ENCODE assay signal across 9 cellular contexts in genomic region chr10:121608669-121609190, GRCh38. TPM values are rescaled to one million over a fixed set of nuclear protein-coding genes. Genes with fewer than 3 reads are reported as not detected.
DNase-seq lines count a peak whose midpoint lies in the region; ATAC-seq and TF ChIP-seq lines count a peak whose summit lies in the region.
"Had no signal": no experiment of that assay in that cellular context is flagged by ENCODE, and none has a peak within 500 bp of the region (broad histone marks: within the 10 kb centered on the region; RNA-seq: fewer than 3 reads in every experiment).

No MANE protein-coding gene starts in this region.

- H3K4me3 ChIP-seq in AG10803 (ENCODE audit: low read length) (peak overlapping the region; percentile 45), heart right ventricle (peak overlapping the region in 9 of 10 donors; percentile 19 to 43 (median 31))

- no peaks in the 10 kb centered on the region for H3K36me3 ChIP-seq in heart right ventricle

- DNase-seq in AG10803 (ENCODE audit: low read depth) (no peak), HuH-7 (ENCODE audit: low spot score) (peak; percentile 75), activated T-cell treated with anti-CD3 and anti-CD28 coated beads for 24 hours (ENCODE audit: low read depth) (peak; percentile 31), heart right ventricle (peak in 1 of 2 donors; percentile 49), retina (peak; percentile 88), glomerular visceral epithelial cell (ENCODE audit: extremely low spot score) (no peak), H4 (ENCODE audit: low spot score) (no peak)
- DNase-seq: naive B cell had no signal

- H3K27ac ChIP-seq in heart right ventricle: no peak overlapping the region

- TF ChIP-seq CTCF in AG10803 (conservative IDR thresholded peaks at IDR 0.05; ENCODE audit: low read length) (peak; percentile 31; the same call in 1 of the 2 replicates), heart right ventricle (IDR thresholded peaks at IDR 0.05) (peak; percentile 75 to 90 (median 88))

- peaks cover 0 to 67% (median 43%) of the 10 kb centered on the region in 7 donors for H3K27me3 ChIP-seq in heart right ventricle

- peaks cover 0 to 6% (median 5%) of the 10 kb centered on the region in 9 donors for H3K4me1 ChIP-seq in heart right ventricle

- intact Hi-C loops in heart right ventricle (cut with DNase I): loop anchor here in 9 of 10 donors (5.0 to 10.0 kb wide), 4 partner anchors 656 to 666 kb away; no protein-coding TSS in a partner anchor

- H3K9me3 ChIP-seq in heart right ventricle: no peaks in the 10 kb centered on the region

- ATAC-seq in GM18907 (IDR thresholded peaks at IDR 0.05; ENCODE audit: unreplicated experiment) (peak; percentile 70), heart right ventricle (peak; percentile 70 to 91 (median 78))

- 4 to 11% methylated on average over 52 to 53 of the region's 53 CpGs for whole genome bisulfite sequencing in heart right ventricle, 2 donors

RNA-seq across cellular contexts. Expression of gene FGFR2, which starts 10.5 kb away (rescaled TPM):
- total RNA-seq in heart right ventricle: under 1 TPM; 0.09 to 0.81 (median 0.59) TPM
- under 1 TPM; 0.22 to 0.33 TPM for polyA plus RNA-seq in heart right ventricle
- 3.7 and 5.0 TPM in 2 replicates for total RNA-seq in H4 (2014; rRNA removed; shearing (Covaris generic))

Comparison
In these comparisons a context has a peak if more than half of its experiments do, and no peak if none do; other contexts are left out.
1. DNase-seq: peak in HuH-7 (single experiment), activated T-cell treated with anti-CD3 and anti-CD28 coated beads for 24 hours (single experiment) and retina (single experiment); none in AG10803 (single experiment), glomerular visceral epithelial cell (single experiment) and H4 (single experiment).